1 cellular context compared by ENCODE assay signal in the genomic region with DNA sequence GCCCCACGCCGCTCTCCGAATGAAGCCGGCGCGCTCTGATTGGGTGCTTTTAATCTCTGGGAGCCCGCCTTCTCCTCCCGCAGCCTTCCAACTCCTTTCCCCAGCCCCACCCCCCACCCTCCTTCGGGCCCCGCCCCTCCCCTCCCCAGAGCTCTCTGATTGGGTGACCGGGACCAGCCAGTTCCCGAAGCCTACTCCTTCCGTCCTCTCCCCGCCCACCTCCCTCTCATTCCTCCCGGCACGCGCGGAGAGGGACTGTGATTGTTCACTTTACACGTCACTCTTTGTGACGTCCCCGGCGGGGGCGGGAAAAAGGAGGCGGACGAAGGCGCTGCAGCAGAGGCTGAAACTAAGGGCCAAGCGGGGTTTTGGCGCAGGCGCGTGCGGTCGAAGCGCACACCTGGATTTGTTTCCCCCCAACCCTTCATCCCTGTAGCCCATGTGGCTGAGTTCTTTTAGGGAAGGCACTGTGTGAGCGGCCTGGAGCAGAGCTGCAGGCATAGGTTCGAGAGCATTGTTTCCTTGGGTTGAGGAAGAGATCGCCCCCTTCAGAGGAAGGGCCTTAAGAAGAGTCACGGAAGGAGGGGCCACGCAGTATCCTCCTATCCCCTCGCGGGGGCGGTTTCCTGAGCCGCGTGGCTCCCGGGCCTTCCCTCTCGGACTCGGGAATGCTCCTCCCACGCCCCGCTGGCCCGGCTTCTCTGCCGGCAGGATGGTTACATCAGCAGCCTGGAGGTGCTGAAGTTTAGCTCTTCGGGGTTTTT.
A peak's percentile ranks its signal among the peaks of the same experiment; 100 is the strongest.
TF ChIP-seq lines count a peak whose summit lies in the region.

MEX3C (minus strand) TSS at position 21 of the 764 bp plus-strand sequence. CDS start 361 bp downstream, outside the sequence.

TF ChIP-seq in K562, 482 proteins besides CTCF, POLR2A, EP300 and RAD21 (continued from another document and continues in another):
- TF ChIP-seq, protein P1, sequence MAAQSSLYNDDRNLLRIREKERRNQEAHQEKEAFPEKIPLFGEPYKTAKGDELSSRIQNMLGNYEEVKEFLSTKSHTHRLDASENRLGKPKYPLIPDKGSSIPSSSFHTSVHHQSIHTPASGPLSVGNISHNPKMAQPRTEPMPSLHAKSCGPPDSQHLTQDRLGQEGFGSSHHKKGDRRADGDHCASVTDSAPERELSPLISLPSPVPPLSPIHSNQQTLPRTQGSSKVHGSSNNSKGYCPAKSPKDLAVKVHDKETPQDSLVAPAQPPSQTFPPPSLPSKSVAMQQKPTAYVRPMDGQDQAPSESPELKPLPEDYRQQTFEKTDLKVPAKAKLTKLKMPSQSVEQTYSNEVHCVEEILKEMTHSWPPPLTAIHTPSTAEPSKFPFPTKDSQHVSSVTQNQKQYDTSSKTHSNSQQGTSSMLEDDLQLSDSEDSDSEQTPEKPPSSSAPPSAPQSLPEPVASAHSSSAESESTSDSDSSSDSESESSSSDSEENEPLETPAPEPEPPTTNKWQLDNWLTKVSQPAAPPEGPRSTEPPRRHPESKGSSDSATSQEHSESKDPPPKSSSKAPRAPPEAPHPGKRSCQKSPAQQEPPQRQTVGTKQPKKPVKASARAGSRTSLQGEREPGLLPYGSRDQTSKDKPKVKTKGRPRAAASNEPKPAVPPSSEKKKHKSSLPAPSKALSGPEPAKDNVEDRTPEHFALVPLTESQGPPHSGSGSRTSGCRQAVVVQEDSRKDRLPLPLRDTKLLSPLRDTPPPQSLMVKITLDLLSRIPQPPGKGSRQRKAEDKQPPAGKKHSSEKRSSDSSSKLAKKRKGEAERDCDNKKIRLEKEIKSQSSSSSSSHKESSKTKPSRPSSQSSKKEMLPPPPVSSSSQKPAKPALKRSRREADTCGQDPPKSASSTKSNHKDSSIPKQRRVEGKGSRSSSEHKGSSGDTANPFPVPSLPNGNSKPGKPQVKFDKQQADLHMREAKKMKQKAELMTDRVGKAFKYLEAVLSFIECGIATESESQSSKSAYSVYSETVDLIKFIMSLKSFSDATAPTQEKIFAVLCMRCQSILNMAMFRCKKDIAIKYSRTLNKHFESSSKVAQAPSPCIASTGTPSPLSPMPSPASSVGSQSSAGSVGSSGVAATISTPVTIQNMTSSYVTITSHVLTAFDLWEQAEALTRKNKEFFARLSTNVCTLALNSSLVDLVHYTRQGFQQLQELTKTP (IDR thresholded peaks at IDR 0.05; ENCODE audit: low read depth in 1 of 2, partially characterized antibody in 2 of 2) = peak in 1 of 2 experiments; percentile 46
- TF ChIP-seq ZFP1 (CRISPR knock-in tag; IDR thresholded peaks at IDR 0.05) (no peak), ZNF764 (CRISPR knock-in tag; IDR thresholded peaks at IDR 0.05; ENCODE audit: low read depth) (no peak), SREBF2 (CRISPR knock-in tag; IDR thresholded peaks at IDR 0.05) (no peak), ZNF77 (CRISPR knock-in tag; IDR thresholded peaks at IDR 0.05) (no peak), SRSF3 (IDR thresholded peaks at IDR 0.05; ENCODE audit: insufficient read depth, low read length) (no peak), IFI16 (CRISPR knock-in tag; IDR thresholded peaks at IDR 0.05) (no peak), ZBED1 (IDR thresholded peaks at IDR 0.05) (no peak), ZNF354B (CRISPR knock-in tag; IDR thresholded peaks at IDR 0.05) (no peak), MCM3 (IDR thresholded peaks at IDR 0.05) (no peak), EHMT2 (IDR thresholded peaks at IDR 0.05) (no peak), ZFPM2 (CRISPR knock-in tag; IDR thresholded peaks at IDR 0.05) (no peak), MYNN (IDR thresholded peaks at IDR 0.05) (no peak), MYNN (CRISPR knock-in tag; IDR thresholded peaks at IDR 0.05) (no peak), ZZZ3 (IDR thresholded peaks at IDR 0.05) (no peak), PYGO2 (tag; IDR thresholded peaks at IDR 0.05) (no peak), ZNF780A (CRISPR knock-in tag; IDR thresholded peaks at IDR 0.05) (no peak), ADNP (tag; IDR thresholded peaks at IDR 0.05) (no peak), CBX3 (IDR thresholded peaks at IDR 0.05; ENCODE audit: borderline replicate concordance in 1 of 2, low read length in 2 of 2) (peak in 1 of 2 experiments; percentile 66; a peak in 1 of 3 replicates), SP2 (IDR thresholded peaks at IDR 0.05; ENCODE audit: extremely low read depth, low read depth, low read length, poor library complexity, severe bottlenecking) (peak; percentile 60), MCM2 (IDR thresholded peaks at IDR 0.05; ENCODE audit: low read depth) (no peak), ZNF124 (CRISPR knock-in tag; IDR thresholded peaks at IDR 0.05) (no peak), SIX5 (IDR thresholded peaks at IDR 0.05; ENCODE audit: borderline replicate concordance in 1 of 2, insufficient read depth in 1 of 2, low read depth in 1 of 2, low read length in 2 of 2) (no peak), ZNF695 (CRISPR knock-in tag; IDR thresholded peaks at IDR 0.05) (no peak), ELK3 (CRISPR knock-in tag; IDR thresholded peaks at IDR 0.05) (no peak), HNRNPUL1 (IDR thresholded peaks at IDR 0.05; ENCODE audit: low read length) (no peak), ATF6 (CRISPR knock-in tag; IDR thresholded peaks at IDR 0.05) (no peak), HMGXB4 (CRISPR knock-in tag; IDR thresholded peaks at IDR 0.05) (no peak), JUND (IDR thresholded peaks at IDR 0.05; ENCODE audit: borderline replicate concordance, low read depth, low read length) (peak; percentile 11; the same call in 1 of the 2 replicates), JUND (tag; IDR thresholded peaks at IDR 0.05; ENCODE audit: borderline replicate concordance, low read depth, low read length) (peak; percentile 50; the same call in 1 of the 3 replicates), TCF7L2 (IDR thresholded peaks at IDR 0.05; ENCODE audit: low read depth, low read length) (no peak), ZNF24 (IDR thresholded peaks at IDR 0.05) (no peak), HNRNPLL (IDR thresholded peaks at IDR 0.05; ENCODE audit: low read depth, low read length, poor library complexity, severe bottlenecking) (peak; percentile 71), NCOA4 (IDR thresholded peaks at IDR 0.05; ENCODE audit: partially characterized antibody) (no peak), NUFIP1 (IDR thresholded peaks at IDR 0.05; ENCODE audit: partially characterized antibody) (no peak), CREBBP (IDR thresholded peaks at IDR 0.05; ENCODE audit: low read depth, low read length) (no peak), ZEB2 (IDR thresholded peaks at IDR 0.05) (peak; percentile 69), VEZF1 (CRISPR knock-in tag; IDR thresholded peaks at IDR 0.05) (peak; percentile 76), FOXM1 (IDR thresholded peaks at IDR 0.05; ENCODE audit: low read depth) (peak; percentile 28; the same call in 1 of the 2 replicates), FOXM1 (CRISPR knock-in tag; IDR thresholded peaks at IDR 0.05; ENCODE audit: low read depth) (no peak), POLR2G (IDR thresholded peaks at IDR 0.05; ENCODE audit: low read depth, low read length) (peak; percentile 69; the same call in 1 of the 2 replicates), ZC3H8 (IDR thresholded peaks at IDR 0.05) (no peak), CUX1 (CRISPR knock-in tag; IDR thresholded peaks at IDR 0.05) (no peak), CBX1 (IDR thresholded peaks at IDR 0.05; ENCODE audit: low read depth) (no peak), SMAD3 (CRISPR knock-in tag; conservative IDR thresholded peaks at IDR 0.05) (no peak), ZNF57 (CRISPR knock-in tag; IDR thresholded peaks at IDR 0.05) (no peak), RBM22 (IDR thresholded peaks at IDR 0.05; ENCODE audit: low read depth, low read length, poor library complexity, severe bottlenecking) (no peak), ZNF551 (CRISPR knock-in tag; IDR thresholded peaks at IDR 0.05) (no peak)
- TF ChIP-seq, protein P2, sequence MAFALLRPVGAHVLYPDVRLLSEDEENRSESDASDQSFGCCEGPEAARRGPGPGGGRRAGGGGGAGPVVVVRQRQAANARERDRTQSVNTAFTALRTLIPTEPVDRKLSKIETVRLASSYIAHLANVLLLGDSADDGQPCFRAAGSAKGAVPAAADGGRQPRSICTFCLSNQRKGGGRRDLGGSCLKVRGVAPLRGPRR (CRISPR knock-in tag; IDR thresholded peaks at IDR 0.05) = no peak
- TF ChIP-seq, protein P3, sequence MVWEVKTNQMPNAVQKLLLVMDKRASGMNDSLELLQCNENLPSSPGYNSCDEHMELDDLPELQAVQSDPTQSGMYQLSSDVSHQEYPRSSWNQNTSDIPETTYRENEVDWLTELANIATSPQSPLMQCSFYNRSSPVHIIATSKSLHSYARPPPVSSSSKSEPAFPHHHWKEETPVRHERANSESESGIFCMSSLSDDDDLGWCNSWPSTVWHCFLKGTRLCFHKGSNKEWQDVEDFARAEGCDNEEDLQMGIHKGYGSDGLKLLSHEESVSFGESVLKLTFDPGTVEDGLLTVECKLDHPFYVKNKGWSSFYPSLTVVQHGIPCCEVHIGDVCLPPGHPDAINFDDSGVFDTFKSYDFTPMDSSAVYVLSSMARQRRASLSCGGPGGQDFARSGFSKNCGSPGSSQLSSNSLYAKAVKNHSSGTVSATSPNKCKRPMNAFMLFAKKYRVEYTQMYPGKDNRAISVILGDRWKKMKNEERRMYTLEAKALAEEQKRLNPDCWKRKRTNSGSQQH (CRISPR knock-in tag; IDR thresholded peaks at IDR 0.05) = no peak
